Comparison of ENCODE assay signal across 12 cellular contexts in genomic region chr9:97796176-97796575, GRCh38. TPM values are rescaled to one million over a fixed set of nuclear protein-coding genes. Genes with fewer than 3 reads are reported as not detected.
"Had no signal": no experiment of that assay in that cellular context is flagged by ENCODE, and none has a peak within 500 bp of the region (broad histone marks: within the 10 kb centered on the region; RNA-seq: fewer than 3 reads in every experiment).

No MANE protein-coding gene starts in this region.

RNA-seq across cellular contexts. Expression of gene FOXE1, which starts 56.9 kb away (rescaled TPM):
- total RNA-seq: activated naive CD8-positive, alpha-beta T cell treated with anti-CD3 and anti-CD28 coated beads for 36 hours; activated T-cell treated with anti-CD3 and anti-CD28 coated beads, Interleukin-2, amount 50 U/mL, for 4 hours; activated T-helper 17 cell treated with anti-CD3 and anti-CD28 coated beads, Interleukin-2, amount 50 U/mL, for 72 hours; activated T-helper 2 cell treated with anti-CD3 and anti-CD28 coated beads, Interferon-gamma antibody, Interleukin-2, Interleukin-4, amounts not matched to agents 10 μg/mL and 5 μg/mL and 100 μg/mL, durations not matched to agents 14 hours and 24 hours and 36 hours; aorta; ascending aorta; body of pancreas; breast epithelium; cardiac muscle cell; cardiac septum; cerebellum; chondrocyte had no signal
